Comparison of ENCODE assay signal across 1 cellular context in the genomic region with DNA sequence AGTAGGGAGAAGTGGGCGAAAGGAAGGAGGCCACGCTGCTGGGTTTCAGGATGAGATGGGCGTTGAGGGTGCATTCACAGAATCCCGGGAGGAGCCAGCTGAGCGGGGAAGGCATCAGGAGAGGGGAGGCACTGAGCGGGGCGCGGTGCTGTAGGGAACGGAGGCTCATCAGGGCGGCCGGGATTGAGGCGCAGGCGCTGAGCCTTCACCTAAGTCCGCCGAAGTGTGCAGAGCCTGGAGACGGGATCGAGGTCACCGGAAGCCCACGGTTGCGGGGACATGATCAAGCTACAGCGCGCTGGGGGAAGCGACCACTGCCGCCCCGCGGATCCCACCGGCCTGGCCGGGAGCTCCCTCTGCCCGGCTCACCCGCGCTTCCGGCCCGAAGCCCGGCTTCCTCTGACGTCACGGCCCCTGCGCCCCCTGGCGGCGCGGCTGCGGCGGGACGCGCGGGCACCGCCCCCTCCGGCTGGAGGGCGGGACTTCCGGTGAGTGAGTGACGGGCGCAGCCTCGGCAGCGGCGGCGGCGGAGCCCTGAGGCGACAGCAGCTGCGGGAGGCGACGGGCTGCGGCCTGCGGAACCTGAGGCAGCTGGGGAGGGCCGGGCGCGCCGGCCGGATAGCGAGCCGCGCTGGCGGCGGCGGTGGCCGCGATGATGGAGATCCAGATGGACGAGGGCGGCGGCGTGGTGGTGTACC.
TF ChIP-seq lines count a peak whose summit lies in the region.

A gene with protein sequence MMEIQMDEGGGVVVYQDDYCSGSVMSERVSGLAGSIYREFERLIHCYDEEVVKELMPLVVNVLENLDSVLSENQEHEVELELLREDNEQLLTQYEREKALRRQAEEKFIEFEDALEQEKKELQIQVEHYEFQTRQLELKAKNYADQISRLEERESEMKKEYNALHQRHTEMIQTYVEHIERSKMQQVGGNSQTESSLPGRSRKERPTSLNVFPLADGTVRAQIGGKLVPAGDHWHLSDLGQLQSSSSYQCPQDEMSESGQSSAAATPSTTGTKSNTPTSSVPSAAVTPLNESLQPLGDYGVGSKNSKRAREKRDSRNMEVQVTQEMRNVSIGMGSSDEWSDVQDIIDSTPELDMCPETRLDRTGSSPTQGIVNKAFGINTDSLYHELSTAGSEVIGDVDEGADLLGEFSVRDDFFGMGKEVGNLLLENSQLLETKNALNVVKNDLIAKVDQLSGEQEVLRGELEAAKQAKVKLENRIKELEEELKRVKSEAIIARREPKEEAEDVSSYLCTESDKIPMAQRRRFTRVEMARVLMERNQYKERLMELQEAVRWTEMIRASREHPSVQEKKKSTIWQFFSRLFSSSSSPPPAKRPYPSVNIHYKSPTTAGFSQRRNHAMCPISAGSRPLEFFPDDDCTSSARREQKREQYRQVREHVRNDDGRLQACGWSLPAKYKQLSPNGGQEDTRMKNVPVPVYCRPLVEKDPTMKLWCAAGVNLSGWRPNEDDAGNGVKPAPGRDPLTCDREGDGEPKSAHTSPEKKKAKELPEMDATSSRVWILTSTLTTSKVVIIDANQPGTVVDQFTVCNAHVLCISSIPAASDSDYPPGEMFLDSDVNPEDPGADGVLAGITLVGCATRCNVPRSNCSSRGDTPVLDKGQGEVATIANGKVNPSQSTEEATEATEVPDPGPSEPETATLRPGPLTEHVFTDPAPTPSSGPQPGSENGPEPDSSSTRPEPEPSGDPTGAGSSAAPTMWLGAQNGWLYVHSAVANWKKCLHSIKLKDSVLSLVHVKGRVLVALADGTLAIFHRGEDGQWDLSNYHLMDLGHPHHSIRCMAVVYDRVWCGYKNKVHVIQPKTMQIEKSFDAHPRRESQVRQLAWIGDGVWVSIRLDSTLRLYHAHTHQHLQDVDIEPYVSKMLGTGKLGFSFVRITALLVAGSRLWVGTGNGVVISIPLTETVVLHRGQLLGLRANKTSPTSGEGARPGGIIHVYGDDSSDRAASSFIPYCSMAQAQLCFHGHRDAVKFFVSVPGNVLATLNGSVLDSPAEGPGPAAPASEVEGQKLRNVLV (N-terminal part only) (plus strand): TSS at position 508 of the 698 bp plus-strand sequence. CDS start 145 bp downstream, at position 653.

TF ChIP-seq in HEK293, 187 proteins besides CTCF, POLR2A, EP300 and RAD21 (continued from another document and continues in another):
- TF ChIP-seq, protein P1, sequence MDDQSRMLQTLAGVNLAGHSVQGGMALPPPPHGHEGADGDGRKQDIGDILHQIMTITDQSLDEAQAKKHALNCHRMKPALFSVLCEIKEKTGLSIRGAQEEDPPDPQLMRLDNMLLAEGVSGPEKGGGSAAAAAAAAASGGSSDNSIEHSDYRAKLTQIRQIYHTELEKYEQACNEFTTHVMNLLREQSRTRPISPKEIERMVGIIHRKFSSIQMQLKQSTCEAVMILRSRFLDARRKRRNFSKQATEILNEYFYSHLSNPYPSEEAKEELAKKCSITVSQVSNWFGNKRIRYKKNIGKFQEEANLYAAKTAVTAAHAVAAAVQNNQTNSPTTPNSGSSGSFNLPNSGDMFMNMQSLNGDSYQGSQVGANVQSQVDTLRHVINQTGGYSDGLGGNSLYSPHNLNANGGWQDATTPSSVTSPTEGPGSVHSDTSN (CRISPR knock-in tag; IDR thresholded peaks at IDR 0.05) = peak; percentile 98
- peak; percentile 87 for TF ChIP-seq KLF16 (tag by site-specific recombination; IDR thresholded peaks at IDR 0.05)
- TF ChIP-seq, protein P2, sequence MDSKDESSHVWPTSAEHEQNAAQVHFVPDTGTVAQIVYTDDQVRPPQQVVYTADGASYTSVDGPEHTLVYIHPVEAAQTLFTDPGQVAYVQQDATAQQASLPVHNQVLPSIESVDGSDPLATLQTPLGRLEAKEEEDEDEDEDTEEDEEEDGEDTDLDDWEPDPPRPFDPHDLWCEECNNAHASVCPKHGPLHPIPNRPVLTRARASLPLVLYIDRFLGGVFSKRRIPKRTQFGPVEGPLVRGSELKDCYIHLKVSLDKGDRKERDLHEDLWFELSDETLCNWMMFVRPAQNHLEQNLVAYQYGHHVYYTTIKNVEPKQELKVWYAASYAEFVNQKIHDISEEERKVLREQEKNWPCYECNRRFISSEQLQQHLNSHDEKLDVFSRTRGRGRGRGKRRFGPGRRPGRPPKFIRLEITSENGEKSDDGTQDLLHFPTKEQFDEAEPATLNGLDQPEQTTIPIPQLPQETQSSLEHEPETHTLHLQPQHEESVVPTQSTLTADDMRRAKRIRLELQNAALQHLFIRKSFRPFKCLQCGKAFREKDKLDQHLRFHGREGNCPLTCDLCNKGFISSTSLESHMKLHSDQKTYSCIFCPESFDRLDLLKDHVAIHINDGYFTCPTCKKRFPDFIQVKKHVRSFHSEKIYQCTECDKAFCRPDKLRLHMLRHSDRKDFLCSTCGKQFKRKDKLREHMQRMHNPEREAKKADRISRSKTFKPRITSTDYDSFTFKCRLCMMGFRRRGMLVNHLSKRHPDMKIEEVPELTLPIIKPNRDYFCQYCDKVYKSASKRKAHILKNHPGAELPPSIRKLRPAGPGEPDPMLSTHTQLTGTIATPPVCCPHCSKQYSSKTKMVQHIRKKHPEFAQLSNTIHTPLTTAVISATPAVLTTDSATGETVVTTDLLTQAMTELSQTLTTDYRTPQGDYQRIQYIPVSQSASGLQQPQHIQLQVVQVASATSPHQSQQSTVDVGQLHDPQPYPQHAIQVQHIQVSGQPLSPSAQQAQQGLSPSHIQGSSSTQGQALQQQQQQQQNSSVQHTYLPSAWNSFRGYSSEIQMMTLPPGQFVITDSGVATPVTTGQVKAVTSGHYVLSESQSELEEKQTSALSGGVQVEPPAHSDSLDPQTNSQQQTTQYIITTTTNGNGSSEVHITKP (tag by site-specific recombination; IDR thresholded peaks at IDR 0.05) = peak; percentile 87
- TF ChIP-seq, protein P3, sequence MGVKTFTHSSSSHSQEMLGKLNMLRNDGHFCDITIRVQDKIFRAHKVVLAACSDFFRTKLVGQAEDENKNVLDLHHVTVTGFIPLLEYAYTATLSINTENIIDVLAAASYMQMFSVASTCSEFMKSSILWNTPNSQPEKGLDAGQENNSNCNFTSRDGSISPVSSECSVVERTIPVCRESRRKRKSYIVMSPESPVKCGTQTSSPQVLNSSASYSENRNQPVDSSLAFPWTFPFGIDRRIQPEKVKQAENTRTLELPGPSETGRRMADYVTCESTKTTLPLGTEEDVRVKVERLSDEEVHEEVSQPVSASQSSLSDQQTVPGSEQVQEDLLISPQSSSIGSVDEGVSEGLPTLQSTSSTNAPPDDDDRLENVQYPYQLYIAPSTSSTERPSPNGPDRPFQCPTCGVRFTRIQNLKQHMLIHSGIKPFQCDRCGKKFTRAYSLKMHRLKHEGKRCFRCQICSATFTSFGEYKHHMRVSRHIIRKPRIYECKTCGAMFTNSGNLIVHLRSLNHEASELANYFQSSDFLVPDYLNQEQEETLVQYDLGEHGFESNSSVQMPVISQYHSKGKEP (tag by site-specific recombination; IDR thresholded peaks at IDR 0.05) = peak; percentile 89
- TF ChIP-seq, protein P4, sequence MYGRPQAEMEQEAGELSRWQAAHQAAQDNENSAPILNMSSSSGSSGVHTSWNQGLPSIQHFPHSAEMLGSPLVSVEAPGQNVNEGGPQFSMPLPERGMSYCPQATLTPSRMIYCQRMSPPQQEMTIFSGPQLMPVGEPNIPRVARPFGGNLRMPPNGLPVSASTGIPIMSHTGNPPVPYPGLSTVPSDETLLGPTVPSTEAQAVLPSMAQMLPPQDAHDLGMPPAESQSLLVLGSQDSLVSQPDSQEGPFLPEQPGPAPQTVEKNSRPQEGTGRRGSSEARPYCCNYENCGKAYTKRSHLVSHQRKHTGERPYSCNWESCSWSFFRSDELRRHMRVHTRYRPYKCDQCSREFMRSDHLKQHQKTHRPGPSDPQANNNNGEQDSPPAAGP (tag by site-specific recombination; IDR thresholded peaks at IDR 0.05) = peak; percentile 83
- TF ChIP-seq ZNF600 (tag by site-specific recombination; IDR thresholded peaks at IDR 0.05) = peak; percentile 48
- TF ChIP-seq, protein P5, sequence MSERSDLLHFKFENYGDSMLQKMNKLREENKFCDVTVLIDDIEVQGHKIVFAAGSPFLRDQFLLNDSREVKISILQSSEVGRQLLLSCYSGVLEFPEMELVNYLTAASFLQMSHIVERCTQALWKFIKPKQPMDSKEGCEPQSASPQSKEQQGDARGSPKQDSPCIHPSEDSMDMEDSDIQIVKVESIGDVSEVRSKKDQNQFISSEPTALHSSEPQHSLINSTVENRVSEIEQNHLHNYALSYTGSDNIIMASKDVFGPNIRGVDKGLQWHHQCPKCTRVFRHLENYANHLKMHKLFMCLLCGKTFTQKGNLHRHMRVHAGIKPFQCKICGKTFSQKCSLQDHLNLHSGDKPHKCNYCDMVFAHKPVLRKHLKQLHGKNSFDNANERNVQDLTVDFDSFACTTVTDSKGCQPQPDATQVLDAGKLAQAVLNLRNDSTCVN (tag by site-specific recombination; optimal IDR thresholded peaks at IDR 0.05) = peak; percentile 84
- TF ChIP-seq ZNF324 (tag by site-specific recombination; IDR thresholded peaks at IDR 0.05) = peak; percentile 49; the same call in 1 of the 2 replicates
- peak; percentile 41; the same call in 1 of the 2 replicates for TF ChIP-seq GLI4 (tag by site-specific recombination; IDR thresholded peaks at IDR 0.05)
- peak; percentile 6; the same call in 1 of the 2 replicates for TF ChIP-seq GLIS1 (tag by site-specific recombination; IDR thresholded peaks at IDR 0.05)
- TF ChIP-seq ZNF366 (tag by site-specific recombination; conservative IDR thresholded peaks at IDR 0.05) = peak; percentile 84
- TF ChIP-seq, protein P6, sequence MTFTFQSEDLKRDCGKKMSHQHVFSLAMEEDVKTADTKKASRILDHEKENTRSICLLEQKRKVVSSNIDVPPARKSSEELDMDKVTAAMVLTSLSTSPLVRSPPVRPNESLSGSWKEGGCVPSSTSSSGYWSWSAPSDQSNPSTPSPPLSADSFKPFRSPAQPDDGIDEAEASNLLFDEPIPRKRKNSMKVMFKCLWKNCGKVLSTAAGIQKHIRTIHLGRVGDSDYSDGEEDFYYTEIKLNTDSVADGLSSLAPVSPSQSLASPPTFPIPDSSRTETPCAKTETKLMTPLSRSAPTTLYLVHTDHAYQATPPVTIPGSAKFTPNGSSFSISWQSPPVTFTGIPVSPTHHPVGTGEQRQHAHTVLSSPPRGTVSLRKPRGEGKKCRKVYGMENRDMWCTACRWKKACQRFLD (tag by site-specific recombination; IDR thresholded peaks at IDR 0.05) = 0 out of 2 replicates have a peak, but pooled peaks have one; percentile 14
- TF ChIP-seq IKZF3 (tag by site-specific recombination; IDR thresholded peaks at IDR 0.05) = peak; percentile 93
- TF ChIP-seq ZNF677 (tag by site-specific recombination; IDR thresholded peaks at IDR 0.05) = 0 out of 2 replicates have a peak, but pooled peaks have one; percentile 7
- TF ChIP-seq ZBTB8A (tag by site-specific recombination; IDR thresholded peaks at IDR 0.05) = peak; percentile 97
- peak; percentile 91 for TF ChIP-seq ZSCAN30 (tag by site-specific recombination; IDR thresholded peaks at IDR 0.05)
- TF ChIP-seq ZNF184 (tag by site-specific recombination; IDR thresholded peaks at IDR 0.05) = peak; percentile 89
- TF ChIP-seq ZBTB7A (tag by site-specific recombination; IDR thresholded peaks at IDR 0.05; ENCODE audit: low read depth) = peak; percentile 90
- TF ChIP-seq SP2 (tag by site-specific recombination; IDR thresholded peaks at IDR 0.05) = peak; percentile 80
- peak; percentile 46; the same call in 1 of the 2 replicates for TF ChIP-seq ZSCAN23 (tag by site-specific recombination; IDR thresholded peaks at IDR 0.05)
- TF ChIP-seq KLF1 (tag by site-specific recombination; IDR thresholded peaks at IDR 0.05) = peak; percentile 63
- TF ChIP-seq ZNF629 (tag by site-specific recombination; IDR thresholded peaks at IDR 0.05) = peak; percentile 99
- no peak for TF ChIP-seq ZNF174 (tag by site-specific recombination; IDR thresholded peaks at IDR 0.05)
- TF ChIP-seq, protein P7, sequence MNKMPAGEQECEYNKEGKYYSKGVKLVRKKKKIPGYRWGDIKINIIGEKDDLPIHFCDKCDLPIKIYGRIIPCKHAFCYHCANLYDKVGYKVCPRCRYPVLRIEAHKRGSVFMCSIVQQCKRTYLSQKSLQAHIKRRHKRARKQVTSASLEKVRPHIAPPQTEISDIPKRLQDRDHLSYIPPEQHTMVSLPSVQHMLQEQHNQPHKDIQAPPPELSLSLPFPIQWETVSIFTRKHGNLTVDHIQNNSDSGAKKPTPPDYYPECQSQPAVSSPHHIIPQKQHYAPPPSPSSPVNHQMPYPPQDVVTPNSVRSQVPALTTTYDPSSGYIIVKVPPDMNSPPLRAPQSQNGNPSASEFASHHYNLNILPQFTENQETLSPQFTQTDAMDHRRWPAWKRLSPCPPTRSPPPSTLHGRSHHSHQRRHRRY (tag by site-specific recombination; IDR thresholded peaks at IDR 0.05) = peak; percentile 94; the same call in 1 of the 2 replicates
- TF ChIP-seq ZNF121 (tag by site-specific recombination; IDR thresholded peaks at IDR 0.05) = 0 out of 2 replicates have a peak, but pooled peaks have one; percentile 20
- TF ChIP-seq ZNF571 (tag by site-specific recombination; IDR thresholded peaks at IDR 0.05) = no peak
- TF ChIP-seq ZFP41 (tag by site-specific recombination; IDR thresholded peaks at IDR 0.05; ENCODE audit: borderline replicate concordance) = no peak
- TF ChIP-seq BCL11A (tag by site-specific recombination; IDR thresholded peaks at IDR 0.05; ENCODE audit: low read depth) = 0 out of 2 replicates have a peak, but pooled peaks have one; percentile 50
- peak; percentile 82 for TF ChIP-seq ZNF2 (tag by site-specific recombination; IDR thresholded peaks at IDR 0.05)
- TF ChIP-seq ZNF560 (tag by site-specific recombination; IDR thresholded peaks at IDR 0.05; ENCODE audit: borderline replicate concordance) = no peak
- no peak for TF ChIP-seq ZNF416 (tag by site-specific recombination; IDR thresholded peaks at IDR 0.05)
- TF ChIP-seq, protein P8, sequence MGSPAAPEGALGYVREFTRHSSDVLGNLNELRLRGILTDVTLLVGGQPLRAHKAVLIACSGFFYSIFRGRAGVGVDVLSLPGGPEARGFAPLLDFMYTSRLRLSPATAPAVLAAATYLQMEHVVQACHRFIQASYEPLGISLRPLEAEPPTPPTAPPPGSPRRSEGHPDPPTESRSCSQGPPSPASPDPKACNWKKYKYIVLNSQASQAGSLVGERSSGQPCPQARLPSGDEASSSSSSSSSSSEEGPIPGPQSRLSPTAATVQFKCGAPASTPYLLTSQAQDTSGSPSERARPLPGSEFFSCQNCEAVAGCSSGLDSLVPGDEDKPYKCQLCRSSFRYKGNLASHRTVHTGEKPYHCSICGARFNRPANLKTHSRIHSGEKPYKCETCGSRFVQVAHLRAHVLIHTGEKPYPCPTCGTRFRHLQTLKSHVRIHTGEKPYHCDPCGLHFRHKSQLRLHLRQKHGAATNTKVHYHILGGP (tag by site-specific recombination; IDR thresholded peaks at IDR 0.05) = no peak
- TF ChIP-seq, protein P9, sequence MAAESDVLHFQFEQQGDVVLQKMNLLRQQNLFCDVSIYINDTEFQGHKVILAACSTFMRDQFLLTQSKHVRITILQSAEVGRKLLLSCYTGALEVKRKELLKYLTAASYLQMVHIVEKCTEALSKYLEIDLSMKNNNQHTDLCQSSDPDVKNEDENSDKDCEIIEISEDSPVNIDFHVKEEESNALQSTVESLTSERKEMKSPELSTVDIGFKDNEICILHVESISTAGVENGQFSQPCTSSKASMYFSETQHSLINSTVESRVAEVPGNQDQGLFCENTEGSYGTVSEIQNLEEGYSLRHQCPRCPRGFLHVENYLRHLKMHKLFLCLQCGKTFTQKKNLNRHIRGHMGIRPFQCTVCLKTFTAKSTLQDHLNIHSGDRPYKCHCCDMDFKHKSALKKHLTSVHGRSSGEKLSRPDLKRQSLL (tag by site-specific recombination; IDR thresholded peaks at IDR 0.05) = 0 out of 2 replicates have a peak, but pooled peaks have one; percentile 12
- no peak for TF ChIP-seq ZNF707 (tag by site-specific recombination; IDR thresholded peaks at IDR 0.05)
